Comparison of ENCODE assay signal across 18 cellular contexts in the genomic region with DNA sequence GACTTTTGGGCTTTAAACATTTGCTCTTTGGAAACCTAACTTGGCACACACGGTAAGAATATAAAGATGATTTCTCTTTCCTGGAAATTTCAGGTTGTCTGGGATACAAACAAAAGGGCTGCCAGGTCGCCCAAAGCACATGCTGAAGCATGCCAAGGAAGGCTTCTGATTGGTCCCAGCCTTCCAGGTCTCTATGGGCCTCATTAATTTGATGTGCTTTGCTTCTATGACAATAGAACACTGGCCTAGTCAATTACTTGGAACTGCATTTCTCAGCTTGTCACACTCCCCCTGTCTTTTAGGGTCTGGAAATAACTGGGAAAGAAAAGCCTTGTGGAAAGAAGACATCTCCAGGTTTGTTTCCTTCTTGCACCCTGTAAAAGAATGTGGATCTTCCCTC.
DNase-seq lines count a peak whose midpoint lies in the region; ATAC-seq lines count a peak whose summit lies in the region.
"Had no signal": no experiment of that assay in that cellular context is flagged by ENCODE, and none has a peak within 500 bp of the region (broad histone marks: within the 10 kb centered on the region; RNA-seq: fewer than 3 reads in every experiment).

No MANE protein-coding gene starts in this region.

- ATAC-seq in HG02884 (IDR thresholded peaks at IDR 0.05; ENCODE audit: unreplicated experiment), result no peak
- ATAC-seq: HCT116 had no signal

- DNase-seq in NCI-H748 (lab: John Stamatoyannopoulos, UW; ENCODE audit: unreplicated experiment) (peak; percentile 42), NCI-H748 treated with DMSO at 0.1 percent for 48 hours (lab: John Stamatoyannopoulos, UW) (no peak), NCI-H69 (lab: John Stamatoyannopoulos, UW) (peak; percentile 74), iPS-NIHi7 (ENCODE audit: extremely low spot score) (peak; percentile 10), retina (peak; percentile 59), NAMALWA (ENCODE audit: low spot score) (no peak)
- DNase-seq in effector CD8-positive, alpha-beta T cell (lab: John Stamatoyannopoulos, UW), result no peak
- DNase-seq: CD8-positive, alpha-beta memory T cell; GOT3; IMR-90; NCI-H1417 treated with DMSO at 0.1 percent for 48 hours; NCI-H2029; NCI-H510A; PC-9; SIG-M5; SK-N-SH had no signal

Comparison
In these comparisons a context has a peak if more than half of its experiments do, and no peak if none do; other contexts are left out.
1. DNase-seq: peak in NCI-H748 (single experiment), NCI-H69 (single experiment), iPS-NIHi7 (single experiment) and retina (single experiment); none in NCI-H748 treated with DMSO at 0.1 percent for 48 hours (single experiment), effector CD8-positive, alpha-beta T cell (single experiment) and NAMALWA (single experiment).